12 cellular contexts compared by ENCODE assay signal in genomic region chr5:150638053-150638444, GRCh38. TPM values are rescaled to one million over a fixed set of nuclear protein-coding genes. Genes with fewer than 3 reads are reported as not detected.
DNase-seq lines count a peak whose midpoint lies in the region; ATAC-seq and TF ChIP-seq lines count a peak whose summit lies in the region.
"Had no signal": no experiment of that assay in that cellular context is flagged by ENCODE, and none has a peak within 500 bp of the region (broad histone marks: within the 10 kb centered on the region; RNA-seq: fewer than 3 reads in every experiment).

No MANE protein-coding gene starts in this region.

- H3K9me3 ChIP-seq in SJCRH30 (replicated peaks) (no peaks in the 10 kb centered on the region), esophagus (ENCODE audit: control insufficient read depth in 2 of 2, insufficient read depth in 1 of 2, low read depth in 1 of 2, low read length in 1 of 2) (no peaks in the 10 kb centered on the region), osteoblast (ENCODE audit: low read depth, low read length) (no peaks in the 10 kb centered on the region), upper lobe of left lung (no peaks in the 10 kb centered on the region)

- WGBS in esophagus, 2 donors: 19 to 26% methylated on average over 1 of the region's 1 CpG
- 30 to 42% methylated on average over 1 of the region's 1 CpG for WGBS in upper lobe of left lung, 2 donors

- no peaks in the 10 kb centered on the region for H3K79me2 ChIP-seq in osteoblast (ENCODE audit: insufficient read depth, low read length)

- no peaks in the 10 kb centered on the region for H3K27me3 ChIP-seq in SJCRH30
- no peaks in the 10 kb centered on the region for H3K27me3 ChIP-seq in esophagus (ENCODE audit: control insufficient read depth in 1 of 2, insufficient read depth in 2 of 2, low read length in 2 of 2)
- no peaks in the 10 kb centered on the region for H3K27me3 ChIP-seq in osteoblast (ENCODE audit: insufficient read depth, low read length)
- H3K27me3 ChIP-seq in upper lobe of left lung: no peaks in the 10 kb centered on the region

- TF ChIP-seq CTCF in osteoblast (IDR thresholded peaks at IDR 0.05; ENCODE audit: extremely low read depth, low read depth, low read length) (no peak), upper lobe of left lung (IDR thresholded peaks at IDR 0.05) (no peak)

- peak overlapping the region; percentile 54 for H3K4me2 ChIP-seq in osteoblast (ENCODE audit: insufficient read depth, low read length)

- DNase-seq in SJCRH30: no peak
- peak; percentile 66 for DNase-seq in osteoblast (ENCODE audit: insufficient read length, low spot score, missing footprints)
- no peak for DNase-seq in upper lobe of left lung
- DNase-seq in AG08395 (ENCODE audit: low spot score): no peak
- no peak for DNase-seq in activated T-cell treated with anti-CD3 and anti-CD28 coated beads for 4 hours
- DNase-seq: NCI-H510A treated with DMSO at 0.1 percent for 48 hours; SHP77; stimulated activated CD4-positive, alpha-beta T cell treated with anti-CD3 and anti-CD28 coated beads, Interleukin-4, amount 100 ng/mL, for 4 hours; stimulated activated naive CD4-positive, alpha-beta T cell had no signal

- peaks cover 3% of the 10 kb centered on the region for H4K20me1 ChIP-seq in osteoblast (ENCODE audit: insufficient read depth, low read length)

- H3K4me3 ChIP-seq in SJCRH30 (no peak overlapping the region), esophagus (ENCODE audit: low read depth in 1 of 2, low read length in 2 of 2) (no peak overlapping the region), osteoblast (ENCODE audit: insufficient read depth, low read length) (no peak overlapping the region), upper lobe of left lung (no peak overlapping the region)

- no peak overlapping the region for H2AFZ ChIP-seq in osteoblast (ENCODE audit: low read length)

- TF ChIP-seq POLR2A in upper lobe of left lung (IDR thresholded peaks at IDR 0.05): no peak

- TF ChIP-seq EP300 in upper lobe of left lung (IDR thresholded peaks at IDR 0.05): no peak

- H3K27ac ChIP-seq in SJCRH30 (peak overlapping the region; percentile 25), esophagus (ENCODE audit: low read depth in 2 of 2, low read length in 1 of 2) (peak overlapping the region; percentile 14 to 74), osteoblast (ENCODE audit: low read depth, low read length) (no peak overlapping the region), upper lobe of left lung (peak overlapping the region; percentile 82 to 91 (median 84))

- ATAC-seq in upper lobe of left lung (ENCODE audit: low FRiP score in 2 of 2) (no peak), GM21367 (IDR thresholded peaks at IDR 0.05; ENCODE audit: unreplicated experiment) (no peak)

- H3K4me1 ChIP-seq in SJCRH30 (peaks cover 58% of the 10 kb centered on the region), esophagus (ENCODE audit: control insufficient read depth in 2 of 2, insufficient read depth in 2 of 2, low read length in 1 of 2) (peaks cover 15 to 33% of the 10 kb centered on the region in 2 donors), osteoblast (ENCODE audit: insufficient read depth, low read length) (peaks cover 67% of the 10 kb centered on the region), upper lobe of left lung (peaks cover 72 to 75% (median 74%) of the 10 kb centered on the region in 4 donors)

- H3K36me3 ChIP-seq in SJCRH30 (no peaks in the 10 kb centered on the region), esophagus (ENCODE audit: control insufficient read depth in 2 of 2, insufficient read depth in 2 of 2, low read length in 1 of 2) (no peaks in the 10 kb centered on the region), osteoblast (ENCODE audit: insufficient read depth, low read length) (no peaks in the 10 kb centered on the region), upper lobe of left lung (peaks cover 0 to 4% (median 0%) of the 10 kb centered on the region in 4 donors)

RNA-seq across cellular contexts. Expression of gene SYNPO, which starts 2.4 kb away (rescaled TPM):
- total RNA-seq in SJCRH30 (2014; rRNA removed; shearing (Covaris generic)): 2.3 and 3.2 TPM in 2 replicates
- 1 to 10 TPM; 4.3 to 5.0 TPM for polyA plus RNA-seq in esophagus
- total RNA-seq in osteoblast (2.7 and 4.0 TPM in 2 replicates), upper lobe of left lung (100 to 1,000 TPM in 2 of 6 donors, 10 to 100 TPM in 4; 41.9 to 150 (median 84.3) TPM)

RNA-seq across cellular contexts. Expression of gene MYOZ3, which starts 23.0 kb away (rescaled TPM):
- total RNA-seq in SJCRH30 (2014; rRNA removed; shearing (Covaris generic)): 0.02 TPM in 1 of 2 replicates, not detected in the other
- polyA plus RNA-seq in esophagus: under 1 TPM; 0.05 to 0.24 TPM
- total RNA-seq in osteoblast: under 0.01 TPM in 1 of 2 replicates, not detected in the other
- 1 to 10 TPM in 2 of 6 donors, under 1 TPM in 3, not detected in 1; 0.61 to 2.8 (median 0.89) TPM for total RNA-seq in upper lobe of left lung
- polyA plus RNA-seq: IgD-negative memory B cell had no signal
